8 cellular contexts compared by ENCODE assay signal in genomic region chr11:19441752-19442553, GRCh38.
A peak's percentile ranks its signal among the peaks of the same experiment; 100 is the strongest.
DNase-seq lines count a peak whose midpoint lies in the region; ATAC-seq and TF ChIP-seq lines count a peak whose summit lies in the region.

No MANE protein-coding gene starts in this region.

- DNase-seq in GM03348 (ENCODE audit: low spot score) (peak; percentile 83), heart left ventricle (peak in 3 of 5 donors; percentile 19 to 82 (median 26)), NCI-H1930 (lab: John Stamatoyannopoulos, UW) (no peak), sigmoid colon (no peak)
- DNase-seq in activated CD4-positive, alpha-beta T cell treated with anti-CD3 and anti-CD28 coated beads, Interleukin-2, amount 50 U/mL, for 48 hours: peak; percentile 62 to 76
- DNase-seq in stimulated activated CD8-positive, alpha-beta memory T cell treated with anti-CD3 and anti-CD28 coated beads, Interleukin-2, amount 100 ng/mL, for 48 hours (ENCODE audit: low read depth in 2 of 2): peak; percentile 38 to 57

- no peaks in the 10 kb centered on the region for H3K9me3 ChIP-seq in heart left ventricle
- H3K9me3 ChIP-seq in sigmoid colon: no peaks in the 10 kb centered on the region

- H3K27ac ChIP-seq in heart left ventricle: peak overlapping the region in 7 of 12 donors; percentile 1 to 88 (median 38)
- H3K27ac ChIP-seq in sigmoid colon: no peak overlapping the region

- H3K36me3 ChIP-seq in heart left ventricle (no peaks in the 10 kb centered on the region), sigmoid colon (no peaks in the 10 kb centered on the region)

- ATAC-seq in GM21381 (IDR thresholded peaks at IDR 0.05; ENCODE audit: unreplicated experiment) (peak; percentile 90), HG03521 (IDR thresholded peaks at IDR 0.05; ENCODE audit: unreplicated experiment) (peak; percentile 92), heart left ventricle (peak; percentile 73 to 92 (median 84))

- no peak for TF ChIP-seq EP300 in sigmoid colon (IDR thresholded peaks at IDR 0.05)

- no peak for TF ChIP-seq CTCF in heart left ventricle (IDR thresholded peaks at IDR 0.05)
- no peak for TF ChIP-seq CTCF in sigmoid colon (IDR thresholded peaks at IDR 0.05)

- H3K4me3 ChIP-seq in heart left ventricle (no peak overlapping the region), sigmoid colon (no peak overlapping the region)

- intact Hi-C loops in heart left ventricle (cut with DNase I): loop anchor here in 2 of 10 donors (1.0 to 10.0 kb wide), 2 partner anchors 57 to 87 kb away; no protein-coding TSS in a partner anchor
- intact Hi-C loops in sigmoid colon (cut with DNase I): no loop called here

- H3K27me3 ChIP-seq in heart left ventricle: no peaks in the 10 kb centered on the region
- no peaks in the 10 kb centered on the region for H3K27me3 ChIP-seq in sigmoid colon

- TF ChIP-seq POLR2A in heart left ventricle (IDR thresholded peaks at IDR 0.05): no peak
- no peak for TF ChIP-seq POLR2A in sigmoid colon (IDR thresholded peaks at IDR 0.05)

- H3K4me1 ChIP-seq in heart left ventricle: peaks cover 0 to 16% (median 0%) of the 10 kb centered on the region in 12 donors
- peaks cover 0 to 4% (median 0%) of the 10 kb centered on the region in 4 donors for H3K4me1 ChIP-seq in sigmoid colon

- 42 to 59% (median 50%) methylated on average over 11 of the region's 11 CpGs for WGBS in heart left ventricle, 4 donors
- 71 to 76% methylated on average over 11 of the region's 11 CpGs for WGBS in sigmoid colon, 2 donors

Comparison
In these comparisons a context has a peak if more than half of its experiments do, and no peak if none do; other contexts are left out.
1. DNase-seq: peak in GM03348 (single experiment), activated CD4-positive, alpha-beta T cell treated with anti-CD3 and anti-CD28 coated beads, Interleukin-2, amount 50 U/mL, for 48 hours (2 of 2), heart left ventricle (3 of 5) and stimulated activated CD8-positive, alpha-beta memory T cell treated with anti-CD3 and anti-CD28 coated beads, Interleukin-2, amount 100 ng/mL, for 48 hours (2 of 2); none in NCI-H1930 (0 of 2) and sigmoid colon (single experiment).
2. H3K27ac ChIP-seq: peak in heart left ventricle (7 of 12); none in sigmoid colon (0 of 4).
3. Peak in every context shown above with its lines, with median percentiles within 50 percentile points of each other: ATAC-seq.